12 cellular contexts compared by ENCODE assay signal in genomic region chr16:58727028-58727781, GRCh38.
"Had no signal": no experiment of that assay in that cellular context is flagged by ENCODE, and none has a peak within 500 bp of the region (broad histone marks: within the 10 kb centered on the region; RNA-seq: fewer than 3 reads in every experiment).

No MANE protein-coding gene starts in this region.

- H3K9me3 ChIP-seq: ovary had no signal

- H3K4me3 Mint-ChIP-seq: activated B cell treated with CpG ODN at 0.5 μM for 24 hours; activated CD4-positive, alpha-beta T cell treated with anti-CD3 and anti-CD28 coated beads, Interleukin-2, amount 10 ng/mL, durations not matched to agents 24 days and 14 days; endodermal cell; memory B cell; T-helper 1 cell treated with Interleukin-12 subunit alpha and Interleukin-12 subunit beta and Interleukin-4 antibody, amounts not matched to agents 30 μg/mL and 1 μg/mL, for 36 hours; type B pancreatic cell had no signal

- DNase-seq: activated B cell treated with CpG ODN at 0.5 μM for 24 hours; activated CD4-positive, alpha-beta T cell treated with anti-CD3 and anti-CD28 coated beads, Interleukin-2, amount 10 ng/mL, durations not matched to agents 24 days and 14 days; activated naive CD4-positive, alpha-beta T cell treated with anti-CD3 and anti-CD28 coated beads, Interleukin-2, amount 50 U/mL, for 16 hours; endodermal cell; left colon; ovary; retina; small intestine had no signal

- H3K4me3 ChIP-seq: ovary had no signal

- ATAC-seq: left colon, SK-N-SH treated with all-trans-retinoic acid at 6 μM for 48 hours had no signal

- H3K27me3 Mint-ChIP-seq: activated B cell treated with CpG ODN at 0.5 μM for 24 hours; activated CD4-positive, alpha-beta T cell treated with anti-CD3 and anti-CD28 coated beads, Interleukin-2, amount 10 ng/mL, durations not matched to agents 24 days and 14 days; memory B cell; type B pancreatic cell had no signal

- H3K27ac Mint-ChIP-seq: activated B cell treated with CpG ODN at 0.5 μM for 24 hours; activated CD4-positive, alpha-beta T cell treated with anti-CD3 and anti-CD28 coated beads, Interleukin-2, amount 10 ng/mL, durations not matched to agents 24 days and 14 days; endodermal cell; memory B cell; T-helper 1 cell treated with Interleukin-12 subunit alpha and Interleukin-12 subunit beta and Interleukin-4 antibody, amounts not matched to agents 30 μg/mL and 1 μg/mL, for 36 hours; type B pancreatic cell had no signal

- H3K27me3 ChIP-seq: ovary had no signal

- H3K9me3 Mint-ChIP-seq: activated B cell treated with CpG ODN at 0.5 μM for 24 hours; activated CD4-positive, alpha-beta T cell treated with anti-CD3 and anti-CD28 coated beads, Interleukin-2, amount 10 ng/mL, durations not matched to agents 24 days and 14 days; endodermal cell; memory B cell; T-helper 1 cell treated with Interleukin-12 subunit alpha and Interleukin-12 subunit beta and Interleukin-4 antibody, amounts not matched to agents 30 μg/mL and 1 μg/mL, for 36 hours; type B pancreatic cell had no signal

- H3K36me3 ChIP-seq: ovary had no signal

- H3K27ac ChIP-seq: ovary had no signal

- H3K36me3 Mint-ChIP-seq: memory B cell had no signal
